ENCODE assay signal across 10 cellular contexts in genomic region chr14:19878029-19878642, GRCh38. TPM values are rescaled to one million over a fixed set of nuclear protein-coding genes. Genes with fewer than 3 reads are reported as not detected.
DNase-seq lines count a peak whose midpoint lies in the region; ATAC-seq and TF ChIP-seq lines count a peak whose summit lies in the region.
"Had no signal": no experiment of that assay in that cellular context is flagged by ENCODE, and none has a peak within 500 bp of the region (broad histone marks: within the 10 kb centered on the region; RNA-seq: fewer than 3 reads in every experiment).

No MANE protein-coding gene starts in this region.

- ATAC-seq in HG03469 (IDR thresholded peaks at IDR 0.05; ENCODE audit: unreplicated experiment), result no peak
- no peak for ATAC-seq in HG03108 (IDR thresholded peaks at IDR 0.05; ENCODE audit: unreplicated experiment)

- DNase-seq in SKM-1 treated with dmso at 0.1 percent for 144 hours (lab: John Stamatoyannopoulos, UW; ENCODE audit: unreplicated experiment), result peak; percentile 2
- no peak for DNase-seq in SKM-1 (lab: John Stamatoyannopoulos, UW; ENCODE audit: unreplicated experiment)
- DNase-seq in NCI-H226, result peak; percentile 8
- no peak for DNase-seq in epithelial cell of proximal tubule (ENCODE audit: low read depth)
- peak; percentile 2 for DNase-seq in stromal cell of bone marrow (ENCODE audit: low read depth)
- no peak for DNase-seq in GM19238 (ENCODE audit: insufficient read length, low spot score)
- DNase-seq: NCI-H1048 had no signal

- peak; percentile 30 for TF ChIP-seq CTCF in epithelial cell of proximal tubule (conservative IDR thresholded peaks at IDR 0.05; ENCODE audit: low read depth, low read length)

- H3K4me3 ChIP-seq in epithelial cell of proximal tubule (ENCODE audit: low read depth, low read length), result no peak overlapping the region

RNA-seq across cellular contexts. Expression of gene OR4K2, which starts 3.2 kb away (rescaled TPM):
- not detected in 2 replicates for total RNA-seq in epithelial cell of proximal tubule
- total RNA-seq: osteocyte had no signal

RNA-seq across cellular contexts. Expression of gene OR4K5, which starts 42.3 kb away (rescaled TPM):
- total RNA-seq in epithelial cell of proximal tubule, result not detected in 2 replicates
- total RNA-seq: osteocyte had no signal

RNA-seq across cellular contexts. Expression of gene OR4K1, which starts 52.6 kb away (rescaled TPM):
- total RNA-seq in epithelial cell of proximal tubule, result not detected in 2 replicates
- total RNA-seq: osteocyte had no signal

Comparison
In these comparisons a context has a peak if more than half of its experiments do, and no peak if none do; other contexts are left out.
1. DNase-seq: peak in SKM-1 treated with dmso at 0.1 percent for 144 hours (single experiment), NCI-H226 (single experiment) and stromal cell of bone marrow (single experiment); none in SKM-1 (single experiment), epithelial cell of proximal tubule (single experiment) and GM19238 (single experiment).